8 cellular contexts compared by ENCODE assay signal in the genomic region with DNA sequence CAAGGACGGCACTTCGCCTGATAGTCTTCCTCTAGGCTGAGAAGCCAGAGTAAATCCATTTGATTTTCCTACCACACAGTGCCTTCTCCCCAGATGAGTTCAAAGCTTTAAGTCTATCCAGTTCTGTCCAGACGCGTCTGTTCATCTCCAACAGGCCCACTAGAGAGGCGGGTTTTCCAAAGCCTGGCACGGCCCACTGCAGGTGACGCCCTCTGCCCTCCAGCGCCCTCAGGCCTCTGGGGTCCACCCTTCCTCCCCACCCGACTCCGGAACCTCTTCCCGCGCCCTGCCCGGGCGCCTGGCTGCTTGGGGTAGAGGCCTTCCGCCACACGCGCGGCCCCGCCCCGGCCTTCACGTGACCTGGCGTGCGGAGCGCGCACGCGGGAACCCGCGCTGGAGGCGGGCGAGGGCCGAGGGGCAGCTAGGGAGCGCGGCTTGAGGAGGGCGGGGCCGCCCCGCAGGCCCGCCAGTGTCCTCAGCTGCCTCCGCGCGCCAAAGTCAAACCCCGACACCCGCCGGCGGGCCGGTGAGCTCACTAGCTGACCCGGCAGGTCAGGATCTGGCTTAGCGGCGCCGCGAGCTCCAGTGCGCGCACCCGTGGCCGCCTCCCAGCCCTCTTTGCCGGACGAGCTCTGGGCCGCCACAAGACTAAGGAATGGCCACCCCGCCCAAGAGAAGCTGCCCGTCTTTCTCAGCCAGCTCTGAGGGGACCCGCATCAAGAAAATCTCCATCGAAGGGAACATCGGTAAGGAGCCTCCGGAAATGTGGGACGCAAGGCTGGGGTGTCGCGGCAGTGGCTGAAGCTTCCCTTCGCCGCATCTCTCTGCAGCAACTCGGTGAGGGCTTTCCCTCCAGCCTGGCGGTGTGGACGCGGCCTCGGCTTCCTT. TPM values are rescaled to one million over a fixed set of nuclear protein-coding genes. Genes with fewer than 3 reads are reported as not detected.
DNase-seq lines count a peak whose midpoint lies in the region; ATAC-seq and TF ChIP-seq lines count a peak whose summit lies in the region.

Gene DCK (plus strand): TSS at position 469 of the 888 bp plus-strand sequence. CDS start 187 bp downstream, at position 656.

- H3K79me2 ChIP-seq in GM23338 (replicated peaks; ENCODE audit: insufficient read depth): peaks cover 44% of the 10 kb centered on the region

- H3K4me2 ChIP-seq in GM23338: peak within 1 kb of the TSS; percentile 84

- no peaks in the 10 kb centered on the region for H3K9me2 ChIP-seq in GM23338 (ENCODE audit: insufficient read depth)

- H3K4me1 Mint-ChIP-seq in GM23338: peaks cover 43% of the 10 kb centered on the region
- peaks cover 39% of the 10 kb centered on the region for H3K4me1 Mint-ChIP-seq in activated T-helper 2 cell treated with anti-CD3 and anti-CD28 coated beads, Interferon-gamma antibody, Interleukin-2, Interleukin-4, amounts not matched to agents 10 μg/mL and 5 μg/mL and 100 μg/mL, durations not matched to agents 14 hours and 24 hours and 36 hours (ENCODE audit: low read depth)
- peaks cover 40 to 41% of the 10 kb centered on the region in 2 donors for H3K4me1 Mint-ChIP-seq in natural killer cell treated with Interleukin-12 subunit alpha and Interleukin-12 subunit beta and Interleukin-15 and Interleukin-18, amount 100 ng/mL, for 72 hours (ENCODE audit: low read depth in 2 of 2)

- DNase-seq in EH (ENCODE audit: low read depth): peak; percentile 91
- DNase-seq in GM23338 (ENCODE audit: low spot score): peak; percentile 93
- DNase-seq in Kasumi-1 (lab: John Stamatoyannopoulos, UW): peak; percentile 79 to 86
- peak; percentile 90 for DNase-seq in RPMI8226
- DNase-seq in activated T-helper 2 cell treated with anti-CD3 and anti-CD28 coated beads, Interferon-gamma antibody, Interleukin-2, Interleukin-4, amounts not matched to agents 10 μg/mL and 5 μg/mL and 100 μg/mL, durations not matched to agents 14 hours and 24 hours and 36 hours (ENCODE audit: low spot score): peak; percentile 83
- peak; percentile 91 for DNase-seq in fibroblast of pulmonary artery (ENCODE audit: low read depth)
- DNase-seq in natural killer cell treated with Interleukin-12 subunit alpha and Interleukin-12 subunit beta and Interleukin-15 and Interleukin-18, amount 100 ng/mL, for 72 hours (ENCODE audit: low spot score): peak; percentile 93
- peak; percentile 80 for DNase-seq in stimulated activated naive CD4-positive, alpha-beta T cell treated with Interleukin-2 at 50 U/mL for 16 hours (lab: John Stamatoyannopoulos, UW)

- peaks cover 28% of the 10 kb centered on the region for H3K36me3 Mint-ChIP-seq in GM23338 (ENCODE audit: low read depth)
- H3K36me3 Mint-ChIP-seq in activated T-helper 2 cell treated with anti-CD3 and anti-CD28 coated beads, Interferon-gamma antibody, Interleukin-2, Interleukin-4, amounts not matched to agents 10 μg/mL and 5 μg/mL and 100 μg/mL, durations not matched to agents 14 hours and 24 hours and 36 hours (ENCODE audit: low read depth): peaks cover 44% of the 10 kb centered on the region
- H3K36me3 Mint-ChIP-seq in natural killer cell treated with Interleukin-12 subunit alpha and Interleukin-12 subunit beta and Interleukin-15 and Interleukin-18, amount 100 ng/mL, for 72 hours: peaks cover 11% of the 10 kb centered on the region

- H3K9me3 Mint-ChIP-seq in GM23338: peaks cover 11% of the 10 kb centered on the region
- H3K9me3 Mint-ChIP-seq in activated T-helper 2 cell treated with anti-CD3 and anti-CD28 coated beads, Interferon-gamma antibody, Interleukin-2, Interleukin-4, amounts not matched to agents 10 μg/mL and 5 μg/mL and 100 μg/mL, durations not matched to agents 14 hours and 24 hours and 36 hours: no peaks in the 10 kb centered on the region
- H3K9me3 Mint-ChIP-seq in natural killer cell treated with Interleukin-12 subunit alpha and Interleukin-12 subunit beta and Interleukin-15 and Interleukin-18, amount 100 ng/mL, for 72 hours: no peaks in the 10 kb centered on the region

- peak within 1 kb of the TSS; percentile 94 for H3K4me3 ChIP-seq in GM23338
- peak within 1 kb of the TSS; percentile 90 for H3K4me3 ChIP-seq in fibroblast of pulmonary artery (replicated peaks; ENCODE audit: low read depth, low read length)

- H3F3A ChIP-seq in GM23338 (replicated peaks; ENCODE audit: low read depth): no peaks in the 10 kb centered on the region; the same call in 1 of the 2 replicates

- H2AFZ ChIP-seq in GM23338: peak within 1 kb of the TSS; percentile 94

- peaks cover 3% of the 10 kb centered on the region for H3K27me3 Mint-ChIP-seq in GM23338 (ENCODE audit: insufficient read depth, low read depth, poor library complexity)
- no peaks in the 10 kb centered on the region for H3K27me3 Mint-ChIP-seq in activated T-helper 2 cell treated with anti-CD3 and anti-CD28 coated beads, Interferon-gamma antibody, Interleukin-2, Interleukin-4, amounts not matched to agents 10 μg/mL and 5 μg/mL and 100 μg/mL, durations not matched to agents 14 hours and 24 hours and 36 hours (ENCODE audit: low read depth)
- no peaks in the 10 kb centered on the region for H3K27me3 Mint-ChIP-seq in natural killer cell treated with Interleukin-12 subunit alpha and Interleukin-12 subunit beta and Interleukin-15 and Interleukin-18, amount 100 ng/mL, for 72 hours

- H3K27me3 ChIP-seq in GM23338 (ENCODE audit: insufficient read depth): no peaks in the 10 kb centered on the region

- peaks cover 40% of the 10 kb centered on the region for H3K4me1 ChIP-seq in GM23338 (ENCODE audit: insufficient read depth)

- peak; percentile 92 for ATAC-seq in GM23338
- ATAC-seq in natural killer cell treated with Interleukin-12 subunit alpha and Interleukin-12 subunit beta and Interleukin-15 and Interleukin-18, amount 100 ng/mL, for 72 hours: peak; percentile 96 to 97

- peaks cover 7% of the 10 kb centered on the region; the same call in 1 of the 2 replicates for H4K20me1 ChIP-seq in GM23338 (replicated peaks; ENCODE audit: insufficient read depth)

- no peaks in the 10 kb centered on the region for H3K36me3 ChIP-seq in GM23338 (ENCODE audit: insufficient read depth)

- peak within 1 kb of the TSS; percentile 92 for H3K27ac ChIP-seq in GM23338 (ENCODE audit: low read depth)

- no peak for TF ChIP-seq CTCF in GM23338 (conservative IDR thresholded peaks at IDR 0.05; ENCODE audit: low read depth in 2 of 2)
- no peak for TF ChIP-seq CTCF in fibroblast of pulmonary artery (IDR thresholded peaks at IDR 0.05; ENCODE audit: low read length, missing control alignments)

- intact Hi-C loops in activated T-helper 2 cell treated with anti-CD3 and anti-CD28 coated beads, Interferon-gamma antibody, Interleukin-2, Interleukin-4, amounts not matched to agents 10 μg/mL and 5 μg/mL and 100 μg/mL, durations not matched to agents 14 hours and 24 hours and 36 hours (cut with micrococcal nuclease): loop anchor here (1.0 to 10.0 kb wide), 5 partner anchors 13 to 191 kb away; partner anchors contain the start of genes GRSF1 and MOB1B

- peak within 1 kb of the TSS; percentile 83 for H3K4me3 Mint-ChIP-seq in GM23338
- H3K4me3 Mint-ChIP-seq in activated T-helper 2 cell treated with anti-CD3 and anti-CD28 coated beads, Interferon-gamma antibody, Interleukin-2, Interleukin-4, amounts not matched to agents 10 μg/mL and 5 μg/mL and 100 μg/mL, durations not matched to agents 14 hours and 24 hours and 36 hours (ENCODE audit: low read depth): peak within 1 kb of the TSS; percentile 99
- peak within 1 kb of the TSS; percentile 99 for H3K4me3 Mint-ChIP-seq in natural killer cell treated with Interleukin-12 subunit alpha and Interleukin-12 subunit beta and Interleukin-15 and Interleukin-18, amount 100 ng/mL, for 72 hours

- peak within 1 kb of the TSS; percentile 89 for H3K27ac Mint-ChIP-seq in GM23338
- H3K27ac Mint-ChIP-seq in activated T-helper 2 cell treated with anti-CD3 and anti-CD28 coated beads, Interferon-gamma antibody, Interleukin-2, Interleukin-4, amounts not matched to agents 10 μg/mL and 5 μg/mL and 100 μg/mL, durations not matched to agents 14 hours and 24 hours and 36 hours: peak within 1 kb of the TSS; percentile 93
- peak within 1 kb of the TSS; percentile 76 to 94 for H3K27ac Mint-ChIP-seq in natural killer cell treated with Interleukin-12 subunit alpha and Interleukin-12 subunit beta and Interleukin-15 and Interleukin-18, amount 100 ng/mL, for 72 hours

TF ChIP-seq in GM23338, 12 proteins besides CTCF, POLR2A, EP300 and RAD21 (continues in another document):
- TF ChIP-seq REST (IDR thresholded peaks at IDR 0.05; ENCODE audit: unreplicated experiment) (no peak), POLR2AphosphoS5 (IDR thresholded peaks at IDR 0.05; ENCODE audit: low read depth) (peak; percentile 72), CREB1 (CRISPR knock-in tag; IDR thresholded peaks at IDR 0.05; ENCODE audit: low read depth) (no peak), JUNB (IDR thresholded peaks at IDR 0.05; ENCODE audit: unreplicated experiment) (no peak)

RNA-seq across cellular contexts. Expression of gene DCK, which starts in this region (rescaled TPM):
- 25.1 and 27.4 TPM in 2 replicates for total RNA-seq in GM23338 (2014; rRNA removed; shearing (Covaris generic))
- polyA plus RNA-seq in GM23338 (2016; fragmentation: Nextera tagmentation; extraction: Ambion mirVana): 16.9 and 18.3 TPM in 2 replicates
- 35.1 and 35.3 TPM in 2 replicates for total RNA-seq in activated T-helper 2 cell treated with anti-CD3 and anti-CD28 coated beads, Interferon-gamma antibody, Interleukin-2, Interleukin-4, amounts not matched to agents 10 μg/mL and 5 μg/mL and 100 μg/mL, durations not matched to agents 14 hours and 24 hours and 36 hours
- total RNA-seq in natural killer cell treated with Interleukin-12 subunit alpha and Interleukin-12 subunit beta and Interleukin-15 and Interleukin-18, amount 100 ng/mL, for 72 hours: 10 to 100 TPM; 19.9 to 20.6 TPM

Comparison
In these comparisons a context has a peak if more than half of its experiments do, and no peak if none do; other contexts are left out.
1. Peak in every context shown above with its lines: DNase-seq, ATAC-seq, H3K4me3 ChIP-seq and H3K27ac ChIP-seq.